Comparison of ENCODE assay signal across 18 cellular contexts in the genomic region with DNA sequence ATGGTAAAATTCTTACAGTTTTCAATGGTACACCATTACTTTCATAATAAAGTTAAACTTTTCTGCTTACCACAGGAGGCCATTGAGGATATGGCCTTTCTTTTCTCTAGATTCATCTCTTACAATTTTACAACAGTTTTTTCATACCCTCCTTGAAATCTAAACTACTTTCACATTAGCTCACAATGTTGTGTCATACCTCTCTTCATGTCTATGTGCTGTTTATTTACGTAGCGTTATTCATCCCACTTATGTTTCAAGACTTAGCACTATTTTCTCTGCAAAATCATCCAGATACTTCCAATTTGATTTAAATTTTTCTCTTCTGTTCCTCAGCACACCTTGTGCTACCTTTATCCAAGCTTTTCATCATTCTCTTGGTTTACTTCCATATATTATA.
"Had no signal": no experiment of that assay in that cellular context is flagged by ENCODE, and none has a peak within 500 bp of the region (broad histone marks: within the 10 kb centered on the region; RNA-seq: fewer than 3 reads in every experiment).

No MANE protein-coding gene starts in this region.

- H3K4me3 ChIP-seq: ascending aorta, SK-N-MC, spleen, upper lobe of right lung had no signal

- DNase-seq: activated CD8-positive, alpha-beta memory T cell treated with anti-CD3 and anti-CD28 coated beads, Interleukin-2, amount 50 U/mL, for 4 hours; activated CD8-positive, alpha-beta T cell treated with anti-CD3 and anti-CD28 coated beads for 36 hours; activated gamma-delta T cell treated with Interleukin-2 at 50 U/mL for 16 hours; activated naive CD8-positive, alpha-beta T cell treated with anti-CD3 and anti-CD28 coated beads for 36 hours; activated T-cell treated with anti-CD3 and anti-CD28 coated beads, Interleukin-2, amount 50 U/mL, for 72 hours; effector memory CD8-positive, alpha-beta T cell; left ventricle myocardium superior; retina; spleen; stimulated activated CD4-positive, alpha-beta T cell treated with anti-CD3 and anti-CD28 coated beads, Interleukin-1b, Interleukin-23, amount 100 ng/mL, for 48 hours; T-cell; upper lobe of right lung had no signal

- ATAC-seq: activated CD8-positive, alpha-beta T cell treated with anti-CD3 and anti-CD28 coated beads for 36 hours; activated T-cell treated with anti-CD3 and anti-CD28 coated beads, Interleukin-2, amount 50 U/mL, for 72 hours; effector memory CD8-positive, alpha-beta T cell; left ventricle myocardium superior; T-cell; upper lobe of right lung had no signal

- H3K27ac ChIP-seq: ascending aorta, epithelial cell of prostate, parathyroid adenoma, SK-N-MC, spleen, upper lobe of right lung, VCaP had no signal

- FAIRE-seq: frontal cortex had no signal

- H3K9me3 ChIP-seq: ascending aorta, upper lobe of right lung had no signal

- H3K4me1 ChIP-seq: parathyroid adenoma, spleen, upper lobe of right lung had no signal
